In the genomic region with DNA sequence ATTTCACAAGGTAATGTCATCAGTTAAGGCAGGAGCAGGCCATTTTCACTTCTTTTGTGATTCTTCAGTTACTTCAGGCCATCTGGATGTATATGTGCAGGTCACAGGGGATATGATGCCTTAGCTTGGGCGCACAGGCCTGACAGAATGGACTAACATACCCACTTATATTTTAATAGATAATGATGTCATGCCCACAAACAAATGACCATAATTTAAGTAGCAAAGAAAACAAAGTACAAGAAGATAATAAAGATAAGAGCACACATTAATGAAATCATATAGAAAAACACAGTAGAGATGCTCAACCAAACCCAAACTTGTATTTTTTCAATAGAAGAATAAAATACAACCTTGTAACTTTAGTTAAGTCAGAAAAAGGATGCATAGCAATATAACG, we compare ENCODE assay signal across 21 cellular contexts.
"Had no signal": no experiment of that assay in that cellular context is flagged by ENCODE, and none has a peak within 500 bp of the region (broad histone marks: within the 10 kb centered on the region; RNA-seq: fewer than 3 reads in every experiment).

No MANE protein-coding gene starts in this region.

- H3K9me3 ChIP-seq: SJSA1 had no signal

- ATAC-seq: K562 had no signal

- H3K9ac ChIP-seq: KMS-11 had no signal

- FAIRE-seq: K562, RCC 7860 had no signal

- H3K27ac ChIP-seq: HL-60, KMS-11, SJSA1, SK-N-MC had no signal

- H3K36me3 ChIP-seq: SJSA1 had no signal

- DNase-seq: Kasumi-1, MM.1S, NCI-H1092 treated with DMSO at 0.1 percent for 48 hours, NCI-H1417, NCI-H1436 treated with DMSO at 0.1 percent for 48 hours, NCI-H1694, NCI-H187 treated with DMSO at 0.1 percent for 48 hours, NCI-H2029 treated with DMSO at 0.1 percent for 48 hours, NCI-H2107, NCI-H2227 treated with DMSO at 0.1 percent for 48 hours, NCI-H526 treated with DMSO at 0.1 percent for 48 hours, NCI-H774, Right ventricle myocardium superior, RPMI8226, SIG-M5 had no signal

- H3K4me2 ChIP-seq: KMS-11 had no signal

- H3K4me1 ChIP-seq: SJSA1 had no signal

- H3K4me3 ChIP-seq: K562, SJSA1, SK-N-MC had no signal
